9 cellular contexts compared by ENCODE assay signal in genomic region chr14:93903342-93904184, GRCh38. TPM values are rescaled to one million over a fixed set of nuclear protein-coding genes. Genes with fewer than 3 reads are reported as not detected.
A peak's percentile ranks its signal among the peaks of the same experiment; 100 is the strongest.
DNase-seq lines count a peak whose midpoint lies in the region; TF ChIP-seq lines count a peak whose summit lies in the region.
"Had no signal": no experiment of that assay in that cellular context is flagged by ENCODE, and none has a peak within 500 bp of the region (broad histone marks: within the 10 kb centered on the region; RNA-seq: fewer than 3 reads in every experiment).

No MANE protein-coding gene starts in this region.

- H3K9me2 ChIP-seq in MM.1S (replicated peaks; ENCODE audit: insufficient read depth, low read length), result no peaks in the 10 kb centered on the region

- H3K14ac ChIP-seq in neuronal stem cell (ENCODE audit: low read length), result no peak overlapping the region

- H3K79me2 ChIP-seq in MM.1S (ENCODE audit: low read length), result no peaks in the 10 kb centered on the region

- H3K27me3 ChIP-seq in MM.1S (replicated peaks; ENCODE audit: insufficient read depth, low read length) (no peaks in the 10 kb centered on the region), neuronal stem cell (ENCODE audit: control insufficient read depth in 3 of 3, insufficient read depth in 3 of 3, low read depth in 1 of 3, low read length in 3 of 3) (peaks cover 0 to 15% (median 0%) of the 10 kb centered on the region in 3 experiments)

- H3K36me3 ChIP-seq in MM.1S (replicated peaks; ENCODE audit: insufficient read depth, low read length), result no peaks in the 10 kb centered on the region
- H3K36me3 ChIP-seq in neuronal stem cell (replicated peaks in 1 of 2; ENCODE audit: control insufficient read depth in 2 of 2, insufficient read depth in 2 of 2, low read length in 2 of 2), result no peaks in the 10 kb centered on the region
- H3K36me3 ChIP-seq: neutrophil had no signal

- no peak overlapping the region for H3K23ac ChIP-seq in neuronal stem cell (ENCODE audit: low read depth, low read length, poor library complexity)

- WGBS in neuronal stem cell (ENCODE audit: extremely low coverage in 2 of 2, insufficient read length in 2 of 2, insufficient replicate concordance in 1 of 2), 2 donors, result no CpG with 5 or more reads among the region's 15 CpGs

- H3K9me3 ChIP-seq in MM.1S (replicated peaks; ENCODE audit: insufficient read depth, low read length), result no peaks in the 10 kb centered on the region
- no peaks in the 10 kb centered on the region for H3K9me3 ChIP-seq in neuronal stem cell (replicated peaks in 1 of 2; ENCODE audit: control insufficient read depth in 2 of 2, insufficient read depth in 1 of 2, low read depth in 1 of 2, low read length in 2 of 2)
- H3K9me3 ChIP-seq: neutrophil had no signal

- no peak for DNase-seq in GM12864 (ENCODE audit: low read depth)
- no peak for DNase-seq in MM.1S
- DNase-seq in choroid plexus epithelial cell (ENCODE audit: low read depth), result peak; percentile 15
- DNase-seq in neuronal stem cell (ENCODE audit: low spot score), result no peak
- DNase-seq in GOT3 (lab: John Stamatoyannopoulos, UW), result no peak
- DNase-seq in NCI-H2081 treated with DMSO at 0.1 percent for 48 hours (lab: John Stamatoyannopoulos, UW), result no peak
- no peak for DNase-seq in SW480 (ENCODE audit: low spot score)

- H3K4ac ChIP-seq in neuronal stem cell (ENCODE audit: low read length), result no peak overlapping the region

- H3K4me2 ChIP-seq in MM.1S (ENCODE audit: low read depth, low read length), result no peak overlapping the region
- no peak overlapping the region for H3K4me2 ChIP-seq in neuronal stem cell (ENCODE audit: insufficient read depth, low read length, poor library complexity, severe bottlenecking)

- no peaks in the 10 kb centered on the region for H3F3A ChIP-seq in MM.1S (ENCODE audit: insufficient read depth, low read length)

- TF ChIP-seq CTCF in GM12864 (IDR thresholded peaks at IDR 0.05; ENCODE audit: low read depth, low read length, missing control alignments) (peak; percentile 30), MM.1S (IDR thresholded peaks at IDR 0.05; ENCODE audit: low read length) (0 out of 2 replicates have a peak, but pooled peaks have one; percentile 13), choroid plexus epithelial cell (conservative IDR thresholded peaks at IDR 0.05; ENCODE audit: low read depth, low read length) (peak; percentile 51)

- no peaks in the 10 kb centered on the region for H4K20me1 ChIP-seq in MM.1S (ENCODE audit: insufficient read depth, low read length)

- peak overlapping the region; percentile 53 for H3K18ac ChIP-seq in neuronal stem cell (ENCODE audit: low read length)

- H3K4me1 ChIP-seq in MM.1S (ENCODE audit: low read length) (no peaks in the 10 kb centered on the region), neuronal stem cell (ENCODE audit: control insufficient read depth in 2 of 2, insufficient read depth in 1 of 2, low read depth in 1 of 2, low read length in 2 of 2) (peaks cover 0 to 3% of the 10 kb centered on the region in 2 donors)

- no peak overlapping the region for H2BK5ac ChIP-seq in neuronal stem cell (ENCODE audit: low read length)

- H3K4me3 ChIP-seq in GM12864 (ENCODE audit: low read depth, low read length) (no peak overlapping the region), MM.1S (ENCODE audit: low read length) (no peak overlapping the region), choroid plexus epithelial cell (ENCODE audit: low read depth, low read length) (no peak overlapping the region), neuronal stem cell (ENCODE audit: low read length in 2 of 2) (no peak overlapping the region)

- H3K9ac ChIP-seq in MM.1S (ENCODE audit: low read length), result no peak overlapping the region
- no peak overlapping the region for H3K9ac ChIP-seq in neuronal stem cell (ENCODE audit: low read depth, low read length, poor library complexity)

- H3K27ac ChIP-seq in MM.1S (ENCODE audit: low read length), result no peak overlapping the region
- H3K27ac ChIP-seq in neuronal stem cell (replicated peaks; ENCODE audit: low read length), result no peak overlapping the region
- H3K27ac ChIP-seq: neutrophil had no signal

- no peaks in the 10 kb centered on the region for H3K79me1 ChIP-seq in neuronal stem cell (ENCODE audit: low read depth, low read length)

- peak overlapping the region; percentile 63 for H2BK15ac ChIP-seq in neuronal stem cell (ENCODE audit: low read length)

- peak overlapping the region; percentile 33 for H2AK5ac ChIP-seq in neuronal stem cell (ENCODE audit: low read depth, low read length)

- H4K91ac ChIP-seq in neuronal stem cell (ENCODE audit: low read depth, low read length, poor library complexity), result no peak overlapping the region

- no peak overlapping the region for H4K8ac ChIP-seq in neuronal stem cell (ENCODE audit: low read depth, low read length)

- H2BK12ac ChIP-seq in neuronal stem cell (ENCODE audit: low read length), result peak overlapping the region; percentile 78

- H2AFZ ChIP-seq in MM.1S (ENCODE audit: low read length) (no peak overlapping the region), neuronal stem cell (ENCODE audit: low read length) (no peak overlapping the region)

- H2BK120ac ChIP-seq in neuronal stem cell (ENCODE audit: low read depth, low read length), result no peak overlapping the region

RNA-seq across cellular contexts. Expression of gene FAM181A, which starts 23.6 kb away (rescaled TPM):
- polyA plus RNA-seq in neuronal stem cell (2013, experiment 1 of 2), result 2.3 TPM
- 2.4 TPM for polyA plus RNA-seq in neuronal stem cell (2013, experiment 2 of 2)
- polyA plus RNA-seq: fibroblast of lung had no signal
